In the genomic region with DNA sequence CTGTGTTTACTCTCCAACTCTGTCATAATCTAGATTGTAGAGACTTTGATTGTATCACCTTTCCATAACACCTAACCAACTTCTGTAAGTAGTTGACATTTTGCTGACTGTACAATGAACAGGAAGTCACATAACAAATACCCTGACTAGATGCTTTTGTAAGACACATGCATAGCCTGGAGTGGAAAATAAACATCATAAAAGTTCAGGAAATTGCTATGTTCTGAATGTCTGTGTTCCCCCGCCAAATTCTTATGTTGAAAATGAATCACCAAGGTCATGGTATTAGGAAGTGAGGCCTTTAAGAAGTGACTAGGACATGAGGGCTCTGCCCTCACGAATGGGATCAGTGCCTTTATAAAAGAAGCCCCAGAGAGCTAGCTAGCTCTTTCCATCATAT, we compare ENCODE assay signal across 10 cellular contexts. TPM values are rescaled to one million over a fixed set of nuclear protein-coding genes. Genes with fewer than 3 reads are reported as not detected.
DNase-seq lines count a peak whose midpoint lies in the region; ATAC-seq and TF ChIP-seq lines count a peak whose summit lies in the region.
"Had no signal": no experiment of that assay in that cellular context is flagged by ENCODE, and none has a peak within 500 bp of the region (broad histone marks: within the 10 kb centered on the region; RNA-seq: fewer than 3 reads in every experiment).

No MANE protein-coding gene starts in this region.

- H3K4me1 Mint-ChIP-seq in chondrocyte (ENCODE audit: low read depth) (peaks cover 6% of the 10 kb centered on the region), endodermal cell (no peaks in the 10 kb centered on the region)
- H3K4me1 Mint-ChIP-seq: H9 had no signal

- H3K36me3 Mint-ChIP-seq in chondrocyte (ENCODE audit: low read depth) (no peaks in the 10 kb centered on the region), endodermal cell (ENCODE audit: low read depth) (peaks cover 1% of the 10 kb centered on the region)

- no peak overlapping the region for H3K27ac ChIP-seq in endodermal cell (ENCODE audit: low read depth, low read length)
- H3K27ac ChIP-seq: right atrium auricular region had no signal

- peaks cover 11% of the 10 kb centered on the region for H3K9me3 Mint-ChIP-seq in chondrocyte (ENCODE audit: low read depth)
- peaks cover 44% of the 10 kb centered on the region for H3K9me3 Mint-ChIP-seq in endodermal cell

- no peak overlapping the region for H3K9ac ChIP-seq in endodermal cell (ENCODE audit: extremely low read depth, low read length, poor library complexity, severe bottlenecking)

- 88 to 94% methylated on average over 2 of the region's 2 CpGs for WGBS in endodermal cell (ENCODE audit: insufficient coverage in 1 of 2, insufficient read length in 1 of 2), 2 experiments

- no peaks in the 10 kb centered on the region for H3K27me3 ChIP-seq in endodermal cell (ENCODE audit: control insufficient read depth, insufficient read depth, low read length, poor library complexity, severe bottlenecking)
- H3K27me3 ChIP-seq: right atrium auricular region had no signal

- peak; percentile 96 for DNase-seq in EH (ENCODE audit: low read depth)
- DNase-seq in M059J (ENCODE audit: low read depth), result peak; percentile 96
- DNase-seq in chondrocyte (ENCODE audit: low spot score), result no peak
- peak; percentile 68 for DNase-seq in non-pigmented ciliary epithelial cell (ENCODE audit: low read depth)
- DNase-seq in glomerular visceral epithelial cell (ENCODE audit: extremely low spot score), result no peak
- no peak for DNase-seq in endodermal cell
- no peak for DNase-seq in NCI-H1105 treated with DMSO at 0.1 percent for 48 hours (lab: John Stamatoyannopoulos, UW)
- DNase-seq: H9 had no signal

- H3K27me3 Mint-ChIP-seq in chondrocyte (ENCODE audit: low read depth) (peaks cover 6% of the 10 kb centered on the region), endodermal cell (ENCODE audit: insufficient read depth) (peaks cover 7% of the 10 kb centered on the region)

- no peak for ATAC-seq in GM18867 (IDR thresholded peaks at IDR 0.05; ENCODE audit: unreplicated experiment)

- H3K36me3 ChIP-seq in endodermal cell (ENCODE audit: control insufficient read depth, insufficient read depth, low read length), result no peaks in the 10 kb centered on the region
- H3K36me3 ChIP-seq: right atrium auricular region had no signal

- TF ChIP-seq CTCF in chondrocyte (IDR thresholded peaks at IDR 0.05) (no peak), endodermal cell (conservative IDR thresholded peaks at IDR 0.05) (no peak)

- H3K9me3 ChIP-seq in endodermal cell (ENCODE audit: control insufficient read depth, low read length), result peaks cover 20% of the 10 kb centered on the region

- peak overlapping the region; percentile 54 for H3K27ac Mint-ChIP-seq in chondrocyte (ENCODE audit: unreplicated experiment)
- H3K27ac Mint-ChIP-seq in endodermal cell, result no peak overlapping the region
- H3K27ac Mint-ChIP-seq: H9 had no signal

- H3K4me1 ChIP-seq in endodermal cell (ENCODE audit: control insufficient read depth, insufficient read depth, low read length), result no peaks in the 10 kb centered on the region
- H3K4me1 ChIP-seq: right atrium auricular region had no signal

- H3K4me3 Mint-ChIP-seq in chondrocyte (ENCODE audit: unreplicated experiment), result no peak overlapping the region
- no peak overlapping the region for H3K4me3 Mint-ChIP-seq in endodermal cell
- H3K4me3 Mint-ChIP-seq: H9 had no signal

- H3K4me3 ChIP-seq in endodermal cell (ENCODE audit: low read length), result no peak overlapping the region
- H3K4me3 ChIP-seq: right atrium auricular region had no signal

RNA-seq across cellular contexts. Expression of a gene that starts 40.4 kb away (rescaled TPM):
- 0.02 and 0.49 TPM in 2 replicates for total RNA-seq in M059J (2014; rRNA removed; shearing (Covaris generic))
- 0.51 to 1.1 TPM (median 1.0 TPM) in 3 replicates for total RNA-seq in chondrocyte
- 10 to 100 TPM in 1 of 2 donors, 1 to 10 TPM in 1; 8.8 to 12.3 TPM for total RNA-seq in endodermal cell
- 9.0 TPM for polyA plus RNA-seq in endodermal cell (2013, experiment 1 of 2)
- polyA plus RNA-seq in endodermal cell (2013, experiment 2 of 2), result 8.4 TPM

Comparison
In these comparisons a context has a peak if more than half of its experiments do, and no peak if none do; other contexts are left out.
1. DNase-seq: peak in EH (single experiment), M059J (single experiment) and non-pigmented ciliary epithelial cell (single experiment); none in chondrocyte (single experiment), glomerular visceral epithelial cell (single experiment), endodermal cell (single experiment) and NCI-H1105 treated with DMSO at 0.1 percent for 48 hours (single experiment).